Comparison of ENCODE assay signal across 8 cellular contexts in the genomic region with DNA sequence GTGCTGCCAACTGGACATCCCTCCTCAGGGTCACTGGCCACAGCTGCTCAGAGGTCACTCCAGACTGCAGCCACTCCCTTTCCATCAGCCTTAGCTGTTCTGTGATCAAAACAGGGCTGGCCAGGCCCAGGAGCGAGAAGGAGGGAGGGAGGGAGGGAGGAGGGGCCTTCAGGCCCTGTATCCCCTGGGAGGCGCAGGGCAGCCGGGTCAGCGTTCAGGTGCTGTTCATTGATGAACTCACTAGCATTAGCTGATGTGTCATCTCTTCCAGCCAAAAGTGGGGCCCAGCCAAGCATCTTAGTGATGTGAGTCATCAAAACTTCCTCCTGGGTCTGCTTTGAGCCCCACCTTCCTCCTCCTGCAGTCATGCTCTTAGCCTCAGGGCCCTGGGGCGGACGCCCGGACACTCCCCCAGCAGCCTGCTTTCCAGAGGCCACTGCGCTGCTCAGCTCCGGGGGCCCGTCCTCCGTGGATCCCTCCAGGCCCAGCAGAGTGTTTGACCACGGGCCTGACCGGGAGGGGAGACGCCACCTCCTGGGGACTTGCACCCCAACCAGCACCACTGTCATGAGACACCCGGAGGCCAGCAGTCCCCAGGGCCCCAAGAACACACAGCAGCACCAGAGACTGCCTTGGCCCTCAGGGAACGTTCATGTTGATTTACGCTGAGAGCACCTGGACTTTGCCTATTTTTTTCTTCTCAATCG.
A peak's percentile ranks its signal among the peaks of the same experiment; 100 is the strongest.
DNase-seq lines count a peak whose midpoint lies in the region; ATAC-seq and TF ChIP-seq lines count a peak whose summit lies in the region.

No MANE protein-coding gene starts in this region.

- H3K4me1 ChIP-seq in cardiac muscle cell (ENCODE audit: low read depth): peaks cover 56% of the 10 kb centered on the region

- CTCF ChIA-PET in AG04450 (lab: Charles Lee): interaction anchor here (1.0 kb wide), 1 partner anchor 9 kb away, joined by 3 read pairs; no protein-coding TSS in a partner anchor

- no peaks in the 10 kb centered on the region; the same call in 1 of the 2 replicates for H3K9me3 ChIP-seq in AG04450 (ENCODE audit: control insufficient read depth, insufficient read depth, low read length)
- H3K9me3 ChIP-seq in cardiac muscle cell (ENCODE audit: low read depth): no peaks in the 10 kb centered on the region

- H3K27ac ChIP-seq in AG04450 (ENCODE audit: low read depth, low read length): peak overlapping the region; percentile 80
- H3K27ac ChIP-seq in cardiac muscle cell: peak overlapping the region; percentile 69

- TF ChIP-seq POLR2A in NB4 (IDR thresholded peaks at IDR 0.05; ENCODE audit: extremely low read depth, insufficient read length): no peak

- no peaks in the 10 kb centered on the region for H3K27me3 ChIP-seq in AG04450 (ENCODE audit: control insufficient read depth, insufficient read depth, low read length)
- no peaks in the 10 kb centered on the region for H3K27me3 ChIP-seq in cardiac muscle cell

- H3K4me3 Mint-ChIP-seq in immature natural killer cell: no peak overlapping the region

- POLR2A ChIA-PET in AG04450 (lab: Yijun Ruan, JAX): interaction anchor here (1.2 kb wide), 2 partner anchors 9 to 128 kb away, joined by 3 to 8 read pairs; no protein-coding TSS in a partner anchor

- H3K27me3 Mint-ChIP-seq in immature natural killer cell (ENCODE audit: low read depth in 3 of 3): peaks cover 0 to 5% (median 1%) of the 10 kb centered on the region in 3 donors

- H3K4me1 Mint-ChIP-seq in immature natural killer cell: no peaks in the 10 kb centered on the region

- DNase-seq in AG04450 (ENCODE audit: low read depth, low spot score): peak; percentile 89
- DNase-seq in NB4 (ENCODE audit: low read depth): peak; percentile 93
- DNase-seq in activated T-cell treated with anti-CD3 and anti-CD28 coated beads for 48 hours (ENCODE audit: low read depth): peak; percentile 50
- DNase-seq in cardiac muscle cell (ENCODE audit: low read depth in 1 of 2, low spot score in 1 of 2): peak in 1 of 2 donors; percentile 88
- DNase-seq in stimulated activated CD4-positive, alpha-beta T cell treated with anti-CD3 and anti-CD28 coated beads, Interleukin-12 subunit alpha, Interleukin-12 subunit beta, amount 100 ng/mL, for 24 hours (ENCODE audit: low read depth in 2 of 2): peak; percentile 35 to 50
- DNase-seq in cerebellar cortex (ENCODE audit: low spot score): no peak
- no peak for DNase-seq in immature natural killer cell

- H3K9me3 Mint-ChIP-seq in immature natural killer cell: no peaks in the 10 kb centered on the region

- H3K36me3 Mint-ChIP-seq in immature natural killer cell: no peaks in the 10 kb centered on the region

- no peaks in the 10 kb centered on the region for H3K36me3 ChIP-seq in cardiac muscle cell

- no peak overlapping the region for H3K4me3 ChIP-seq in AG04450 (ENCODE audit: low read depth, low read length)
- no peak overlapping the region for H3K4me3 ChIP-seq in NB4 (ENCODE audit: low read depth, low read length)
- H3K4me3 ChIP-seq in cardiac muscle cell: no peak overlapping the region

- no peak overlapping the region for H3K27ac Mint-ChIP-seq in immature natural killer cell

- peak; percentile 78 for ATAC-seq in GM21360 (IDR thresholded peaks at IDR 0.05; ENCODE audit: unreplicated experiment)

- TF ChIP-seq CTCF in AG04450 (IDR thresholded peaks at IDR 0.05; ENCODE audit: low read depth, low read length) (no peak), NB4 (IDR thresholded peaks at IDR 0.05; ENCODE audit: low read depth, low read length) (no peak), cardiac muscle cell (IDR thresholded peaks at IDR 0.05; ENCODE audit: low read depth, low read length) (no peak)

Comparison
In these comparisons a context has a peak if more than half of its experiments do, and no peak if none do; other contexts are left out.
1. DNase-seq: peak in AG04450 (single experiment), NB4 (single experiment), activated T-cell treated with anti-CD3 and anti-CD28 coated beads for 48 hours (single experiment) and stimulated activated CD4-positive, alpha-beta T cell treated with anti-CD3 and anti-CD28 coated beads, Interleukin-12 subunit alpha, Interleukin-12 subunit beta, amount 100 ng/mL, for 24 hours (2 of 2); none in cerebellar cortex (single experiment) and immature natural killer cell (0 of 3).